In genomic region chr1:162380061-162380846, GRCh38 we compare ENCODE assay signal across 2 cellular contexts.
TF ChIP-seq lines count a peak whose summit lies in the region.

No MANE protein-coding gene starts in this region.

TF ChIP-seq in HCT116, 20 proteins besides CTCF, POLR2A, EP300 and RAD21:
- no peak for TF ChIP-seq EGR1 (IDR thresholded peaks at IDR 0.05; ENCODE audit: low read depth)
- TF ChIP-seq ZBTB33 (IDR thresholded peaks at IDR 0.05; ENCODE audit: extremely low read depth, insufficient replicate concordance, low read length) = no peak
- TF ChIP-seq SIN3A (IDR thresholded peaks at IDR 0.05; ENCODE audit: low read depth) = no peak
- no peak for TF ChIP-seq EZH2 (IDR thresholded peaks at IDR 0.05)
- TF ChIP-seq SP1 (IDR thresholded peaks at IDR 0.05; ENCODE audit: low read depth) = no peak
- no peak for TF ChIP-seq EZH2phosphoT487 (IDR thresholded peaks at IDR 0.05; ENCODE audit: borderline replicate concordance)
- no peak for TF ChIP-seq ELF1 (IDR thresholded peaks at IDR 0.05; ENCODE audit: borderline replicate concordance, low read depth)

TF ChIP-seq in K562, 482 proteins besides CTCF, POLR2A, EP300 and RAD21 (continues in another document):
- TF ChIP-seq ATF7 (IDR thresholded peaks at IDR 0.05) (no peak), MAFG (tag; conservative IDR thresholded peaks at IDR 0.05) (peak; percentile 80), ZNF644 (tag; IDR thresholded peaks at IDR 0.05; ENCODE audit: low read depth) (no peak), POLR2H (tag; IDR thresholded peaks at IDR 0.05; ENCODE audit: low read depth) (no peak), KDM1A (IDR thresholded peaks at IDR 0.05) (peak; percentile 27 to 48; a peak in 2 of 4 replicates), CREM (IDR thresholded peaks at IDR 0.05; ENCODE audit: low read depth) (no peak), CHD7 (IDR thresholded peaks at IDR 0.05; ENCODE audit: low read depth, low read length) (no peak), THRA (IDR thresholded peaks at IDR 0.05) (no peak), NR2C2 (CRISPR knock-in tag; IDR thresholded peaks at IDR 0.05) (no peak), NR2C2 (tag; IDR thresholded peaks at IDR 0.05) (no peak), ZSCAN29 (IDR thresholded peaks at IDR 0.05) (peak; percentile 93), NR3C1 (CRISPR knock-in tag; IDR thresholded peaks at IDR 0.05) (no peak), MAFF (IDR thresholded peaks at IDR 0.05; ENCODE audit: low read length) (peak; percentile 76), HES1 (IDR thresholded peaks at IDR 0.05; ENCODE audit: low read depth) (no peak), CREB1 (IDR thresholded peaks at IDR 0.05) (no peak), CREB1 (CRISPR knock-in tag; IDR thresholded peaks at IDR 0.05) (no peak), CTBP1 (IDR thresholded peaks at IDR 0.05; ENCODE audit: borderline replicate concordance) (0 out of 2 replicates have a peak, but pooled peaks have one; percentile 25), SMAD2 (IDR thresholded peaks at IDR 0.05; ENCODE audit: low read depth, low read length) (no peak), C11orf30 (IDR thresholded peaks at IDR 0.05; ENCODE audit: low read depth) (peak; percentile 88), TEAD4 (IDR thresholded peaks at IDR 0.05; ENCODE audit: low read length) (0 out of 2 replicates have a peak, but pooled peaks have one; percentile 25), TEAD4 (CRISPR knock-in tag; IDR thresholded peaks at IDR 0.05; ENCODE audit: borderline replicate concordance) (no peak), ATF2 (CRISPR knock-in tag; IDR thresholded peaks at IDR 0.05) (peak; percentile 28; the same call in 1 of the 2 replicates), EHMT2 (IDR thresholded peaks at IDR 0.05) (peak; percentile 63; the same call in 1 of the 2 replicates), ARID3B (CRISPR knock-in tag; IDR thresholded peaks at IDR 0.05; ENCODE audit: borderline replicate concordance) (no peak), NUFIP1 (IDR thresholded peaks at IDR 0.05; ENCODE audit: partially characterized antibody) (peak; percentile 35), SMARCE1 (IDR thresholded peaks at IDR 0.05) (peak; percentile 35; the same call in 1 of the 2 replicates), MTA3 (IDR thresholded peaks at IDR 0.05; ENCODE audit: borderline replicate concordance) (no peak), POLR3G (IDR thresholded peaks at IDR 0.05; ENCODE audit: extremely low read depth, insufficient read length, insufficient replicate concordance) (no peak), NCOR1 (IDR thresholded peaks at IDR 0.05) (peak; percentile 75), SAFB (IDR thresholded peaks at IDR 0.05; ENCODE audit: borderline replicate concordance, low read depth, low read length) (no peak), RCOR1 (IDR thresholded peaks at IDR 0.05; ENCODE audit: borderline replicate concordance in 1 of 2, low read depth in 2 of 2, low read length in 2 of 2) (peak in 1 of 2 experiments; percentile 89; a peak in 2 of 4 replicates), KDM5B (IDR thresholded peaks at IDR 0.05; ENCODE audit: insufficient replicate concordance, low read depth, low read length) (no peak), STAT6 (CRISPR knock-in tag; IDR thresholded peaks at IDR 0.05) (no peak), HMBOX1 (IDR thresholded peaks at IDR 0.05) (peak; percentile 42; the same call in 1 of the 2 replicates), ZNF76 (CRISPR knock-in tag; IDR thresholded peaks at IDR 0.05; ENCODE audit: borderline replicate concordance) (no peak), ZNF316 (IDR thresholded peaks at IDR 0.05) (peak; percentile 94), LCOR (CRISPR knock-in tag; IDR thresholded peaks at IDR 0.05) (no peak)
